In the genomic region with DNA sequence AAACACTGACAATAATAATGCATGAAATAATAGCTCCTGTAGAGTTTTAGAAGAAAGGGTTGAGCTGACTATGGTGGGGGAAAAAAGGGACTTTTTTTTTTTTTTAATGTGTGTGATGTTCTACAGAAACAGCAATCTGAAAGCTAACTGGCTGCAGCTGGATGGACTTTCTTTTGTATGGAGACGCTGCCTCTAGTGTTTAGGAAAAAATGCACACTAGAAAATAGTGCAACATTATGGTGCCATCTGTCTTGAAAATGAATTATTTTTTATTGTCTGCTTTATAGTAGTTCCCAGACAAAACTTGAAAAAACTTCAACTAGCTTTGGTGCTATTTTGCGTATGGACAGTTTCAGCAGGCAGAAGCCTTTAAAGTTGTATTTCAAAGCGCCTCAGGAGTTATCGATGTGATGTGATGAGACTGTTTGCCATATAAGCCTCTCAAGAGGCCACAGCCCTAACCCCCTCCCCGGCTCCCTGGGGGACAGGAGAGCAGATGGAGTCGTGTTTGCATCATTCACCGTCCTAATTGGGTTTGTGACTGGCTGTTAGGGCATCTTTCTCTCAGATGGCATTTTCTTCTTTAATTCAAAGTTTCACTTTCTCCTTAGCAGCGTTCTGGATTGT, we compare ENCODE assay signal across 8 cellular contexts.
DNase-seq lines count a peak whose midpoint lies in the region; ATAC-seq and TF ChIP-seq lines count a peak whose summit lies in the region.

No MANE protein-coding gene starts in this region.

- H3K9me3 Mint-ChIP-seq in stimulated activated naive B cell treated with anti-CD40 and anti-IgM and Interleukin-4, amounts not matched to agents 10 μg/mL and 1 μg/mL and 100 μg/mL, for 72 hours = no peaks in the 10 kb centered on the region
- H3K9me3 Mint-ChIP-seq in activated CD4-positive, alpha-beta T cell treated with anti-CD3 and anti-CD28 coated beads, Interleukin-2, amount 10 ng/mL, durations not matched to agents 24 days and 14 days = no peaks in the 10 kb centered on the region
- H3K9me3 Mint-ChIP-seq in effector memory CD8-positive, alpha-beta T cell = no peaks in the 10 kb centered on the region

- ATAC-seq in GM19328 (IDR thresholded peaks at IDR 0.05; ENCODE audit: unreplicated experiment) = no peak
- ATAC-seq in stimulated activated naive B cell treated with anti-CD40 and anti-IgM and Interleukin-4, amounts not matched to agents 10 μg/mL and 1 μg/mL and 100 μg/mL, for 72 hours (replicated peaks) = no peak
- ATAC-seq in effector memory CD8-positive, alpha-beta T cell (replicated peaks) = no peak

- H3K27me3 ChIP-seq in colonic mucosa = no peaks in the 10 kb centered on the region

- no peaks in the 10 kb centered on the region for H3K36me3 Mint-ChIP-seq in stimulated activated naive B cell treated with anti-CD40 and anti-IgM and Interleukin-4, amounts not matched to agents 10 μg/mL and 1 μg/mL and 100 μg/mL, for 72 hours
- no peaks in the 10 kb centered on the region for H3K36me3 Mint-ChIP-seq in activated CD4-positive, alpha-beta T cell treated with anti-CD3 and anti-CD28 coated beads, Interleukin-2, amount 10 ng/mL, durations not matched to agents 24 days and 14 days (ENCODE audit: low read depth)
- H3K36me3 Mint-ChIP-seq in effector memory CD8-positive, alpha-beta T cell (ENCODE audit: insufficient read depth) = no peaks in the 10 kb centered on the region

- H3K27ac ChIP-seq in colonic mucosa = no peak overlapping the region

- no peak overlapping the region for H3K4me3 Mint-ChIP-seq in stimulated activated naive B cell treated with anti-CD40 and anti-IgM and Interleukin-4, amounts not matched to agents 10 μg/mL and 1 μg/mL and 100 μg/mL, for 72 hours
- no peak overlapping the region for H3K4me3 Mint-ChIP-seq in activated CD4-positive, alpha-beta T cell treated with anti-CD3 and anti-CD28 coated beads, Interleukin-2, amount 10 ng/mL, durations not matched to agents 24 days and 14 days
- no peak overlapping the region for H3K4me3 Mint-ChIP-seq in effector memory CD8-positive, alpha-beta T cell

- DNase-seq in EL (peak; percentile 47), NCI-H2171 treated with DMSO at 0.1 percent for 48 hours (lab: John Stamatoyannopoulos, UW) (peak; percentile 97), colonic mucosa (no peak), midbrain (lab: John Stamatoyannopoulos, UW) (peak; percentile 58)
- no peak for DNase-seq in stimulated activated naive B cell treated with anti-CD40 and anti-IgM and Interleukin-4, amounts not matched to agents 10 μg/mL and 1 μg/mL and 100 μg/mL, for 72 hours
- DNase-seq in activated CD4-positive, alpha-beta T cell treated with anti-CD3 and anti-CD28 coated beads, Interleukin-2, amount 10 ng/mL, durations not matched to agents 24 days and 14 days = no peak
- DNase-seq in effector memory CD8-positive, alpha-beta T cell = no peak

- no peak overlapping the region for H3K4me3 ChIP-seq in colonic mucosa

- H3K27me3 Mint-ChIP-seq in stimulated activated naive B cell treated with anti-CD40 and anti-IgM and Interleukin-4, amounts not matched to agents 10 μg/mL and 1 μg/mL and 100 μg/mL, for 72 hours = peaks cover 0 to 1% of the 10 kb centered on the region in 2 donors
- H3K27me3 Mint-ChIP-seq in activated CD4-positive, alpha-beta T cell treated with anti-CD3 and anti-CD28 coated beads, Interleukin-2, amount 10 ng/mL, durations not matched to agents 24 days and 14 days = peaks cover 1% of the 10 kb centered on the region
- H3K27me3 Mint-ChIP-seq in effector memory CD8-positive, alpha-beta T cell = peaks cover 6 to 12% of the 10 kb centered on the region in 2 donors

- H3K9me3 ChIP-seq in colonic mucosa = no peaks in the 10 kb centered on the region

- H3K36me3 ChIP-seq in colonic mucosa = no peaks in the 10 kb centered on the region

- no peak overlapping the region for H3K27ac Mint-ChIP-seq in stimulated activated naive B cell treated with anti-CD40 and anti-IgM and Interleukin-4, amounts not matched to agents 10 μg/mL and 1 μg/mL and 100 μg/mL, for 72 hours
- no peak overlapping the region for H3K27ac Mint-ChIP-seq in activated CD4-positive, alpha-beta T cell treated with anti-CD3 and anti-CD28 coated beads, Interleukin-2, amount 10 ng/mL, durations not matched to agents 24 days and 14 days
- no peak overlapping the region for H3K27ac Mint-ChIP-seq in effector memory CD8-positive, alpha-beta T cell

- H3K9ac ChIP-seq in colonic mucosa (ENCODE audit: low read depth in 2 of 2, low read length in 2 of 2) = no peak overlapping the region

- peak; percentile 38 for TF ChIP-seq CTCF in colonic mucosa (IDR thresholded peaks at IDR 0.05)

- intact Hi-C loops in colonic mucosa (cut with DNase I) = loop anchor here (5.0 to 10.0 kb wide), 5 partner anchors 91 to 479 kb away; no protein-coding TSS in a partner anchor
- intact Hi-C loops in activated CD4-positive, alpha-beta T cell treated with anti-CD3 and anti-CD28 coated beads, Interleukin-2, amount 10 ng/mL, durations not matched to agents 24 days and 14 days (cut with micrococcal nuclease) = loop anchor here (2.0 kb wide), 1 partner anchor 339 kb away; no protein-coding TSS in a partner anchor

- no peaks in the 10 kb centered on the region for H3K4me1 ChIP-seq in colonic mucosa

- no peaks in the 10 kb centered on the region for H3K4me1 Mint-ChIP-seq in stimulated activated naive B cell treated with anti-CD40 and anti-IgM and Interleukin-4, amounts not matched to agents 10 μg/mL and 1 μg/mL and 100 μg/mL, for 72 hours
- no peaks in the 10 kb centered on the region for H3K4me1 Mint-ChIP-seq in activated CD4-positive, alpha-beta T cell treated with anti-CD3 and anti-CD28 coated beads, Interleukin-2, amount 10 ng/mL, durations not matched to agents 24 days and 14 days
- no peaks in the 10 kb centered on the region for H3K4me1 Mint-ChIP-seq in effector memory CD8-positive, alpha-beta T cell (ENCODE audit: low read depth in 2 of 2)

Comparison
In these comparisons a context has a peak if more than half of its experiments do, and no peak if none do; other contexts are left out.
1. DNase-seq: peak in EL (single experiment), NCI-H2171 treated with DMSO at 0.1 percent for 48 hours (single experiment) and midbrain (single experiment); none in colonic mucosa (single experiment), stimulated activated naive B cell treated with anti-CD40 and anti-IgM and Interleukin-4, amounts not matched to agents 10 μg/mL and 1 μg/mL and 100 μg/mL, for 72 hours (single experiment), activated CD4-positive, alpha-beta T cell treated with anti-CD3 and anti-CD28 coated beads, Interleukin-2, amount 10 ng/mL, durations not matched to agents 24 days and 14 days (single experiment) and effector memory CD8-positive, alpha-beta T cell (0 of 3).